19 cellular contexts compared by ENCODE assay signal in the genomic region with DNA sequence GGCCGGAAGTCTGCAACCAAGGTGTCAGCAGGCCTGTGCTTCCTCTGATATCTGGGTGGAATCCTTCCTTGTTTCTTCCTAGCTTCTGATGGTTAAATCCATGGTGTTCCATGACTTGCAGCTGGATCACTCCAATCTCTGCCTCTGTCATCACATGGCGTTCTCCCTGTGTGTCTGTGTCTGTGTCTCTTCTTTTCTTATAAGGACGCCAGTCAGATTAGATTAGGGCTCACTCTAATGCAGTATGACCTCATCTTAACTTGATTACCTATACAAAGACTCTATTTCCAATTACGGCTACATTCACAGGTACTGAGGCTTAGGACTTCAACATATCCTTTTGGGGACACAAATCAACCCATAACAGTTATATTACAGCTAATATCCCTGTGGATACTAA.
A peak's percentile ranks its signal among the peaks of the same experiment; 100 is the strongest.
DNase-seq lines count a peak whose midpoint lies in the region; ATAC-seq and TF ChIP-seq lines count a peak whose summit lies in the region.
"Had no signal": no experiment of that assay in that cellular context is flagged by ENCODE, and none has a peak within 500 bp of the region (broad histone marks: within the 10 kb centered on the region; RNA-seq: fewer than 3 reads in every experiment).

No MANE protein-coding gene starts in this region.

- no peaks in the 10 kb centered on the region for H3K27me3 ChIP-seq in GM23338 (ENCODE audit: insufficient read depth)
- no peaks in the 10 kb centered on the region for H3K27me3 ChIP-seq in mesendoderm (ENCODE audit: insufficient read depth, low read length, poor library complexity)
- H3K27me3 ChIP-seq in tibial artery: no peaks in the 10 kb centered on the region
- H3K27me3 ChIP-seq: BLaER1 treated with 17β-estradiol and CSF1 and Interleukin-3, amounts not matched to agents 10 nM and 100 nM had no signal

- H3K4ac ChIP-seq in mesendoderm (ENCODE audit: low read depth, low read length): no peak overlapping the region

- no peaks in the 10 kb centered on the region for H3K9me3 ChIP-seq in tibial artery
- H3K9me3 ChIP-seq: BLaER1 treated with 17β-estradiol and CSF1 and Interleukin-3, amounts not matched to agents 10 nM and 100 nM; HAP-1 had no signal

- H4K5ac ChIP-seq in mesendoderm (ENCODE audit: low read length): no peak overlapping the region

- H3K36me3 Mint-ChIP-seq in GM23338 (ENCODE audit: low read depth): no peaks in the 10 kb centered on the region
- H3K36me3 Mint-ChIP-seq: CD14-positive monocyte had no signal

- H3K18ac ChIP-seq in mesendoderm (ENCODE audit: low read length): peak overlapping the region; percentile 60

- H3K4me1 Mint-ChIP-seq in GM23338: peaks cover 16% of the 10 kb centered on the region
- H3K4me1 Mint-ChIP-seq: B cell; CD14-positive monocyte; CD8-positive, alpha-beta memory T cell had no signal

- H3K4me2 ChIP-seq in GM23338 (no peak overlapping the region), mesendoderm (ENCODE audit: low read length) (no peak overlapping the region)
- H3K4me2 ChIP-seq: BLaER1 treated with 17β-estradiol and CSF1 and Interleukin-3, amounts not matched to agents 10 nM and 100 nM had no signal

- H3K23ac ChIP-seq in mesendoderm (ENCODE audit: low read length): no peak overlapping the region

- H3K27me3 Mint-ChIP-seq in GM23338 (ENCODE audit: insufficient read depth, low read depth, poor library complexity): no peaks in the 10 kb centered on the region

- H4K20me1 ChIP-seq in GM23338 (replicated peaks; ENCODE audit: insufficient read depth): no peaks in the 10 kb centered on the region
- H4K20me1 ChIP-seq: BLaER1 treated with 17β-estradiol and CSF1 and Interleukin-3, amounts not matched to agents 10 nM and 100 nM had no signal

- DNase-seq in NCI-H82 (lab: John Stamatoyannopoulos, UW): peak; percentile 6
- DNase-seq in NCI-H82 treated with DMSO at 0.1 percent for 48 hours (lab: John Stamatoyannopoulos, UW; ENCODE audit: unreplicated experiment): no peak
- DNase-seq in GM23338 (ENCODE audit: low spot score): no peak
- DNase-seq in mesendoderm: no peak
- DNase-seq in tibial artery: no peak
- no peak for DNase-seq in posterior cingulate gyrus
- DNase-seq: Calu3; CD4-positive, alpha-beta T cell; CD8-positive, alpha-beta memory T cell; DMS53; DMS79 treated with DMSO at 0.1 percent for 48 hours; GF-D8; GOT3; HFFc6 had no signal

- no peak overlapping the region for H3K4me3 Mint-ChIP-seq in GM23338
- H3K4me3 Mint-ChIP-seq: B cell; CD14-positive monocyte; CD4-positive, alpha-beta T cell; CD8-positive, alpha-beta memory T cell; HFFc6 had no signal

- no peak overlapping the region for H2BK5ac ChIP-seq in mesendoderm (ENCODE audit: low read length)

- no peak overlapping the region for H3K9ac ChIP-seq in mesendoderm (ENCODE audit: low read length)
- H3K9ac ChIP-seq: BLaER1 treated with 17β-estradiol and CSF1 and Interleukin-3, amounts not matched to agents 10 nM and 100 nM had no signal

- H3K4me3 ChIP-seq in GM23338 (no peak overlapping the region), mesendoderm (ENCODE audit: low read length) (no peak overlapping the region), tibial artery (no peak overlapping the region)
- H3K4me3 ChIP-seq: BLaER1 treated with 17β-estradiol and CSF1 and Interleukin-3, amounts not matched to agents 10 nM and 100 nM; HAP-1 had no signal

- ATAC-seq in GM23338: no peak

- no peak overlapping the region for H2BK120ac ChIP-seq in mesendoderm (ENCODE audit: low read depth, low read length)

- TF ChIP-seq CTCF in GM23338 (conservative IDR thresholded peaks at IDR 0.05; ENCODE audit: low read depth in 2 of 2) (no peak), tibial artery (IDR thresholded peaks at IDR 0.05) (no peak)

- no peaks in the 10 kb centered on the region for H3K9me3 Mint-ChIP-seq in GM23338
- H3K9me3 Mint-ChIP-seq: CD4-positive, alpha-beta T cell; CD8-positive, alpha-beta memory T cell; HFFc6 had no signal

- H3K9me2 ChIP-seq in GM23338 (ENCODE audit: insufficient read depth): no peaks in the 10 kb centered on the region

- H2BK15ac ChIP-seq in mesendoderm (replicated peaks; ENCODE audit: low read depth): no peak overlapping the region

- H3K79me2 ChIP-seq in GM23338 (replicated peaks; ENCODE audit: insufficient read depth) (no peaks in the 10 kb centered on the region), mesendoderm (ENCODE audit: control insufficient read depth, insufficient read depth, low read length) (no peaks in the 10 kb centered on the region)

- no CpG with 5 or more reads among the region's 4 CpGs for WGBS in mesendoderm (ENCODE audit: extremely low coverage, insufficient coverage, low lambda C conversion rate)

- H3K79me1 ChIP-seq in mesendoderm (ENCODE audit: low read length): no peaks in the 10 kb centered on the region

- H3K4me1 ChIP-seq in GM23338 (ENCODE audit: insufficient read depth): peaks cover 11% of the 10 kb centered on the region; the same call in 1 of the 2 replicates
- H3K4me1 ChIP-seq in mesendoderm (ENCODE audit: control insufficient read depth, low read depth, low read length): no peaks in the 10 kb centered on the region
- H3K4me1 ChIP-seq in tibial artery: no peaks in the 10 kb centered on the region
- H3K4me1 ChIP-seq: BLaER1 treated with 17β-estradiol and CSF1 and Interleukin-3, amounts not matched to agents 10 nM and 100 nM; HAP-1 had no signal

- H3K27ac Mint-ChIP-seq in GM23338: no peak overlapping the region
- H3K27ac Mint-ChIP-seq: B cell; CD14-positive monocyte; CD4-positive, alpha-beta T cell; CD8-positive, alpha-beta memory T cell; HFFc6 had no signal

- H2AFZ ChIP-seq in GM23338: peak overlapping the region; percentile 30; the same call in 1 of the 2 replicates

- H3K36me3 ChIP-seq in GM23338 (ENCODE audit: insufficient read depth) (no peaks in the 10 kb centered on the region), mesendoderm (ENCODE audit: control insufficient read depth, insufficient read depth, low read length) (no peaks in the 10 kb centered on the region), tibial artery (no peaks in the 10 kb centered on the region)
- H3K36me3 ChIP-seq: BLaER1 treated with 17β-estradiol and CSF1 and Interleukin-3, amounts not matched to agents 10 nM and 100 nM; HAP-1 had no signal

- no peak overlapping the region for H3K56ac ChIP-seq in mesendoderm (ENCODE audit: low read length)

- H3K27ac ChIP-seq in GM23338 (ENCODE audit: low read depth) (no peak overlapping the region), mesendoderm (ENCODE audit: low read depth, low read length) (no peak overlapping the region), tibial artery (no peak overlapping the region)
- H3K27ac ChIP-seq: 22Rv1; BLaER1 treated with 17β-estradiol and CSF1 and Interleukin-3, amounts not matched to agents 10 nM and 100 nM had no signal

- no peaks in the 10 kb centered on the region for H3F3A ChIP-seq in GM23338 (replicated peaks; ENCODE audit: low read depth)

- no peak overlapping the region for H4K8ac ChIP-seq in mesendoderm (ENCODE audit: low read depth, low read length)

- no peak overlapping the region for H2AK5ac ChIP-seq in mesendoderm (ENCODE audit: low read length)

- intact Hi-C loops in tibial artery (cut with DNase I; ENCODE audit: low total_unique reads): no loop called here
- intact Hi-C loops in posterior cingulate gyrus (cut with DNase I): no loop called here

TF ChIP-seq in GM23338, 12 proteins besides CTCF, POLR2A, EP300 and RAD21 (continues in another document):
- TF ChIP-seq STAT1 (IDR thresholded peaks at IDR 0.05; ENCODE audit: unreplicated experiment) (no peak), POLR2AphosphoS5 (IDR thresholded peaks at IDR 0.05; ENCODE audit: low read depth) (no peak), ZNF331 (CRISPR knock-in tag; IDR thresholded peaks at IDR 0.05; ENCODE audit: low read depth) (no peak), EZH2 (IDR thresholded peaks at IDR 0.05; ENCODE audit: low read depth, unreplicated experiment) (no peak), ZNF114 (CRISPR knock-in tag; IDR thresholded peaks at IDR 0.05) (no peak), CREB1 (CRISPR knock-in tag; IDR thresholded peaks at IDR 0.05; ENCODE audit: low read depth) (no peak), EZH2phosphoT487 (IDR thresholded peaks at IDR 0.05; ENCODE audit: unreplicated experiment) (no peak)
